19 cellular contexts compared by ENCODE assay signal in the genomic region with DNA sequence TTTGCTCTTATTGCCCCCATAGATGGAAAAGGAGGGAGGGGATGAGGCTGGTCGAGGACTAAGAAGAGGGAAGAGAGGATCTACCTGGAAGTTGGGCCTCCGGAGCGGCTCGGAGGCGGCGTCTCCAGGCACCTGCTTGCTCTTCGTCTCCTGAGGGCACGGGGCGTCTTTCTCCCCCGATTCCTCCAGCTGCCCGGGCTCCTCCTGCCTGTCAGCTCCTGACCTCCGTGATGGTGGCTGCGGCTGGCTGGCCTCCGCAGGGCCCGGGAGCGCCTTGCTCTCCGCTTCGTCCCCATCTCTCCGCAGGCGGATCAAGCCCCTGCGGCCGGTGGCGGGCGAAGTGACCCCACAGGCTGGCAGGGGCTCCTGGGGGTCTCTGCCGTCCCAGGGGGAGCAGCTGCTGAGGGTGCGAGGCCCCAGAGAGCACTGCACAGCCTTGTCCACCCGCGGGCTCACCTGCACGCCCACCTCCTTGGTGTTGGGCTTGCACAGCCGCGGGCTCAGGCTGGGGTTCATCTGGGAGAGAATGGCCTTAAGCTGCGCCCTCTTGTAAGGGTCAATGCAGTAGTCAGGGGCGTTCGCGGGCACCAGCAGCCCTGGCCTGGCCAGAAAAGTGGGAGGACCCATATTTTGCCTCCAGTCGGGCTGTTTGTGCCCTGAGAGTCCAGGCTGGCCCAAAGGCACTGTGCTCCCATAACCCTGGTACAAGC. TPM values are rescaled to one million over a fixed set of nuclear protein-coding genes. Genes with fewer than 3 reads are reported as not detected.
DNase-seq lines count a peak whose midpoint lies in the region; ATAC-seq and TF ChIP-seq lines count a peak whose summit lies in the region.
"Had no signal": no experiment of that assay in that cellular context is flagged by ENCODE, and none has a peak within 500 bp of the region (broad histone marks: within the 10 kb centered on the region; RNA-seq: fewer than 3 reads in every experiment).

No MANE protein-coding gene starts in this region.

- no peak overlapping the region for H3K4me3 ChIP-seq in right cardiac atrium (ENCODE audit: low read length)
- no peak overlapping the region for H3K4me3 ChIP-seq in neural progenitor cell
- no peak overlapping the region for H3K4me3 ChIP-seq in spleen
- H3K4me3 ChIP-seq in BE2C (ENCODE audit: low read depth, low read length): no peak overlapping the region
- H3K4me3 ChIP-seq: BLaER1 treated with 17β-estradiol and CSF1 and Interleukin-3, amounts not matched to agents 10 nM and 100 nM; GM23248 had no signal

- no peak overlapping the region for H3K27ac Mint-ChIP-seq in neural progenitor cell
- H3K27ac Mint-ChIP-seq: HFFc6 had no signal

- H3K36me3 Mint-ChIP-seq in neural progenitor cell: no peaks in the 10 kb centered on the region
- H3K36me3 Mint-ChIP-seq: CD4-positive, CD25-positive, alpha-beta regulatory T cell had no signal

- H3F3A ChIP-seq in neural progenitor cell (ENCODE audit: low read depth): peaks cover 23% of the 10 kb centered on the region

- H3K4me1 ChIP-seq in right cardiac atrium (ENCODE audit: control insufficient read depth, insufficient read depth, low read length): peaks cover 7% of the 10 kb centered on the region
- H3K4me1 ChIP-seq in neural progenitor cell: no peaks in the 10 kb centered on the region
- H3K4me1 ChIP-seq in spleen: peaks cover 0 to 31% (median 16%) of the 10 kb centered on the region in 6 donors
- H3K4me1 ChIP-seq in BE2C: peaks cover 3% of the 10 kb centered on the region; the same call in 1 of the 2 replicates

- H3K27ac ChIP-seq in right cardiac atrium (ENCODE audit: low read length) (no peak overlapping the region), adipose tissue (ENCODE audit: low read depth, low read length) (peak overlapping the region; percentile 29), neural progenitor cell (no peak overlapping the region), spleen (no peak overlapping the region)
- H3K27ac ChIP-seq: 22Rv1, GM23248 had no signal

- peak overlapping the region; percentile 40 for H2AFZ ChIP-seq in neural progenitor cell (replicated peaks)
- H2AFZ ChIP-seq: GM23248 had no signal

- no peak overlapping the region for H3K4me3 Mint-ChIP-seq in neural progenitor cell
- H3K4me3 Mint-ChIP-seq: HFFc6 had no signal

- H3K9me3 ChIP-seq in right cardiac atrium (ENCODE audit: control insufficient read depth, low read length) (no peaks in the 10 kb centered on the region), neural progenitor cell (ENCODE audit: low read depth) (no peaks in the 10 kb centered on the region), spleen (no peaks in the 10 kb centered on the region), BE2C (no peaks in the 10 kb centered on the region)

- peaks cover 6% of the 10 kb centered on the region for H3K79me2 ChIP-seq in neural progenitor cell (ENCODE audit: low read depth)

- no peaks in the 10 kb centered on the region for H4K20me1 ChIP-seq in neural progenitor cell (ENCODE audit: low read depth)
- H4K20me1 ChIP-seq: BLaER1 treated with 17β-estradiol and CSF1 and Interleukin-3, amounts not matched to agents 10 nM and 100 nM had no signal

- DNase-seq in right cardiac atrium (peak in 2 of 3 donors; percentile 44 to 58), Right ventricle myocardium inferior (ENCODE audit: missing footprints) (no peak), neural progenitor cell (ENCODE audit: low spot score) (no peak), spleen (peak; percentile 79), T-helper 2 cell (no peak), NOMO-1 (lab: John Stamatoyannopoulos, UW; ENCODE audit: unreplicated experiment in 2 of 2) (no peak), BE2C (no peak)
- DNase-seq: AML-193; CD4-positive, CD25-positive, alpha-beta regulatory T cell; DMS79 treated with DMSO at 0.1 percent for 48 hours; EL; GM23248; HCEC 1CT; HFFc6 had no signal

- H3K9ac ChIP-seq in neural progenitor cell: no peak overlapping the region
- H3K9ac ChIP-seq: BLaER1 treated with 17β-estradiol and CSF1 and Interleukin-3, amounts not matched to agents 10 nM and 100 nM; GM23248 had no signal

- H3K36me3 ChIP-seq in neural progenitor cell: no peaks in the 10 kb centered on the region
- no peaks in the 10 kb centered on the region for H3K36me3 ChIP-seq in spleen
- H3K36me3 ChIP-seq in BE2C: no peaks in the 10 kb centered on the region
- H3K36me3 ChIP-seq: BLaER1 treated with 17β-estradiol and CSF1 and Interleukin-3, amounts not matched to agents 10 nM and 100 nM had no signal

- 91% methylated on average over 36 of the region's 36 CpGs for WGBS in right cardiac atrium
- 91 to 92% (median 91%) methylated on average over 33 to 36 of the region's 36 CpGs for WGBS in adipose tissue, 3 donors
- 91 to 95% (median 92%) methylated on average over 15 to 36 of the region's 36 CpGs for WGBS in spleen, 5 donors

- H3K4me1 Mint-ChIP-seq in neural progenitor cell: peaks cover 9% of the 10 kb centered on the region

- H3K4me2 ChIP-seq in neural progenitor cell: no peak overlapping the region
- H3K4me2 ChIP-seq: BLaER1 treated with 17β-estradiol and CSF1 and Interleukin-3, amounts not matched to agents 10 nM and 100 nM had no signal

- peaks cover 2% of the 10 kb centered on the region for H3K27me3 Mint-ChIP-seq in neural progenitor cell (ENCODE audit: insufficient read depth, low read depth)

- TF ChIP-seq CTCF in neural progenitor cell (IDR thresholded peaks at IDR 0.05) (no peak), spleen (IDR thresholded peaks at IDR 0.05 in 8 of 11, conservative IDR thresholded peaks at IDR 0.05 in 3 of 11) (no peak), BE2C (IDR thresholded peaks at IDR 0.05; ENCODE audit: low read depth, low read length) (no peak)

- H3K9me3 Mint-ChIP-seq in neural progenitor cell: no peaks in the 10 kb centered on the region
- H3K9me3 Mint-ChIP-seq: CD4-positive, CD25-positive, alpha-beta regulatory T cell; HFFc6 had no signal

- no peaks in the 10 kb centered on the region for H3K27me3 ChIP-seq in right cardiac atrium (ENCODE audit: control insufficient read depth, insufficient read depth)
- no peaks in the 10 kb centered on the region for H3K27me3 ChIP-seq in neural progenitor cell
- no peaks in the 10 kb centered on the region for H3K27me3 ChIP-seq in spleen (replicated peaks in 1 of 7)
- no peaks in the 10 kb centered on the region for H3K27me3 ChIP-seq in BE2C
- H3K27me3 ChIP-seq: BLaER1 treated with 17β-estradiol and CSF1 and Interleukin-3, amounts not matched to agents 10 nM and 100 nM had no signal

- intact Hi-C loops in right cardiac atrium (cut with DNase I) (loop anchor here (5.0 to 10.0 kb wide), 8 partner anchors 59 to 487 kb away; no protein-coding TSS in a partner anchor), Right ventricle myocardium inferior (cut with DNase I) (loop anchor here (2.0 to 10.0 kb wide), 4 partner anchors 65 to 487 kb away; a partner anchor contains a TSS), spleen (cut with DNase I; ENCODE audit: low total_unique reads) (loop anchor here (5.0 kb wide), 1 partner anchor 399 kb away; no protein-coding TSS in a partner anchor)

- ATAC-seq in right cardiac atrium: no peak
- ATAC-seq in Right ventricle myocardium inferior: no peak

- TF ChIP-seq POLR2A in spleen (IDR thresholded peaks at IDR 0.05): no peak

RNA-seq across cellular contexts. Expression of a gene that starts 3.8 kb away (rescaled TPM):
- total RNA-seq in right cardiac atrium (not detected), Right ventricle myocardium inferior (not detected), neural progenitor cell (ENCODE audit: low replicate concordance) (2.2 TPM in 1 of 2 replicates, not detected in the other), spleen (not detected)
- polyA plus RNA-seq in right cardiac atrium (not detected), adipose tissue (not detected), spleen (under 1 TPM in 1 of 3 donors, not detected in 2; 0.09 TPM)
- polyA plus RNA-seq in BE2C (2012; ENCODE audit: insufficient read depth, insufficient read length, low read depth): not detected
- total RNA-seq: A673; CD4-positive, CD25-positive, alpha-beta regulatory T cell; GM23248; HFFc6; HT1080 had no signal
- polyA plus RNA-seq: GM23248 had no signal

RNA-seq across cellular contexts. Expression of a gene that starts 4.0 kb away (rescaled TPM):
- total RNA-seq in right cardiac atrium: 1 to 10 TPM in 3 of 4 donors, under 1 TPM in 1; 0.51 to 1.2 (median 1.1) TPM
- polyA plus RNA-seq in right cardiac atrium: 0.07 TPM
- 0.87 TPM for total RNA-seq in Right ventricle myocardium inferior
- under 1 TPM; 0.10 to 0.25 (median 0.22) TPM for polyA plus RNA-seq in adipose tissue
- total RNA-seq in neural progenitor cell (ENCODE audit: low replicate concordance): 27.0 and 38.7 TPM in 2 replicates
- 10 to 100 TPM in 1 of 7 donors, 1 to 10 TPM in 6; 5.0 to 11.2 (median 6.6) TPM for total RNA-seq in spleen
- 1 to 10 TPM in 1 of 3 donors, under 1 TPM in 2; 0.35 to 1.8 (median 0.50) TPM for polyA plus RNA-seq in spleen
- polyA plus RNA-seq in BE2C (2012; ENCODE audit: insufficient read depth, insufficient read length, low read depth): 2.0 TPM

Comparison
In these comparisons a context has a peak if more than half of its experiments do, and no peak if none do; other contexts are left out.
1. DNase-seq: peak in right cardiac atrium (2 of 3) and spleen (single experiment); none in Right ventricle myocardium inferior (single experiment), neural progenitor cell (single experiment), T-helper 2 cell (0 of 5), NOMO-1 (0 of 2) and BE2C (single experiment).